12 cellular contexts compared by ENCODE assay signal in the genomic region with DNA sequence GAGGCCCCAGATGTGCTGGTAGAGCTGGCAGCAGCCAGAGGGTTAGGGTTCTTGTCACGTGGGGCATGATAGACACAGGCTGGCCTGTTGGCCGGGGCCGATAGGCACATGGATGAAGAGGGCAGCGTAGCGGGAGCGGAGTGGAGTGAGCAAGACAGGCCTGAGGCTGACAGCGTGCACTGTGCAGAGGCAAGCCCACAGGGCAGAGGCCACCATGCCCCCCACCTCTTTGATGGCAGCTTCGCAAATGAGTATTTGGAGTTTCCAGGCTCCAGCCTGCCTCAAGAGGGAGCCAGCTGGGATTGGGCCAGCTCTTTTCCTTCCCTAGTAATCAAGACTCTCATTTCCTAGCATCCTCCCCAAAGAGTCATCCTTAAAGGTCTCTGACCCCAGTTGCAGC. TPM values are rescaled to one million over a fixed set of nuclear protein-coding genes. Genes with fewer than 3 reads are reported as not detected.
DNase-seq lines count a peak whose midpoint lies in the region; ATAC-seq and TF ChIP-seq lines count a peak whose summit lies in the region.
"Had no signal": no experiment of that assay in that cellular context is flagged by ENCODE, and none has a peak within 500 bp of the region (broad histone marks: within the 10 kb centered on the region; RNA-seq: fewer than 3 reads in every experiment).

No MANE protein-coding gene starts in this region.

- no peaks in the 10 kb centered on the region for H3K79me2 ChIP-seq in SK-N-SH (ENCODE audit: insufficient read depth)

- 96% methylated on average over 8 of the region's 8 CpGs for WGBS in SK-N-SH (ENCODE audit: low lambda C conversion rate)
- WGBS in ovary, 3 donors = 61 to 75% (median 66%) methylated on average over 8 of the region's 8 CpGs

- no peak overlapping the region for H3K9ac ChIP-seq in SK-N-SH

- no peaks in the 10 kb centered on the region for H3K36me3 ChIP-seq in SK-N-SH (replicated peaks in 1 of 2; ENCODE audit: control insufficient read depth in 1 of 2, insufficient read depth in 2 of 2, low read length in 1 of 2)
- H3K36me3 ChIP-seq in ovary = no peaks in the 10 kb centered on the region
- H3K36me3 ChIP-seq in upper lobe of right lung = no peaks in the 10 kb centered on the region

- 0 out of 2 replicates have a peak overlapping the region, but pooled peaks have one; percentile 58 for H3K4me2 ChIP-seq in SK-N-SH

- TF ChIP-seq CTCF in SK-N-SH (IDR thresholded peaks at IDR 0.05) (peak; percentile 28; the same call in 1 of the 2 replicates), fibroblast of mammary gland (conservative IDR thresholded peaks at IDR 0.05; ENCODE audit: control insufficient read depth, insufficient read depth, low read depth, low read length) (peak; percentile 23), ovary (IDR thresholded peaks at IDR 0.05) (no peak), upper lobe of right lung (IDR thresholded peaks at IDR 0.05) (no peak), GM20000 (IDR thresholded peaks at IDR 0.05; ENCODE audit: extremely low read depth, missing control alignments) (no peak)

- no peak for TF ChIP-seq POLR2A in ovary (IDR thresholded peaks at IDR 0.05)

- H3K9me2 ChIP-seq in SK-N-SH = no peaks in the 10 kb centered on the region

- ATAC-seq in upper lobe of right lung = no peak

- H3K4me1 ChIP-seq in SK-N-SH (ENCODE audit: control insufficient read depth in 1 of 2, insufficient read depth in 2 of 2, low read depth in 1 of 2, low read length in 1 of 2) (peaks cover 3 to 10% of the 10 kb centered on the region in 2 experiments; a peak in 3 of 4 replicates), ovary (ENCODE audit: insufficient read depth) (peaks cover 6% of the 10 kb centered on the region), upper lobe of right lung (peaks cover 26% of the 10 kb centered on the region)

- CTCF ChIA-PET in SK-N-SH (lab: Yijun Ruan, JAX) = interaction anchor here (0.9 to 38.3 kb wide), 7 partner anchors 12 to 282 kb away, joined by 3 to 1368 read pairs (median 7); a partner anchor contains a TSS

- H3K9me3 ChIP-seq in SK-N-SH = no peaks in the 10 kb centered on the region
- H3K9me3 ChIP-seq in ovary = no peaks in the 10 kb centered on the region
- no peaks in the 10 kb centered on the region for H3K9me3 ChIP-seq in upper lobe of right lung

- H3F3A ChIP-seq in SK-N-SH (replicated peaks; ENCODE audit: insufficient read depth) = no peaks in the 10 kb centered on the region

- H3K4me3 ChIP-seq in SK-N-SH (ENCODE audit: low read depth in 2 of 2, low read length in 1 of 2) (no peak overlapping the region), fibroblast of mammary gland (ENCODE audit: control insufficient read depth, low read depth, low read length) (no peak overlapping the region), ovary (no peak overlapping the region), upper lobe of right lung (no peak overlapping the region)

- H4K20me1 ChIP-seq in SK-N-SH (ENCODE audit: insufficient read depth) = no peaks in the 10 kb centered on the region

- intact Hi-C loops in ovary (cut with DNase I) (loop anchor here in 3 of 4 donors (5.0 to 10.0 kb wide), 4 partner anchors 166 to 256 kb away; no protein-coding TSS in a partner anchor), upper lobe of right lung (cut with DNase I) (loop anchor here (10.0 kb wide), 1 partner anchor 214 kb away; no protein-coding TSS in a partner anchor)

- H3K27me3 ChIP-seq in SK-N-SH (ENCODE audit: insufficient read depth) (no peaks in the 10 kb centered on the region), ovary (no peaks in the 10 kb centered on the region), upper lobe of right lung (no peaks in the 10 kb centered on the region)

- TF ChIP-seq RAD21 in SK-N-SH (IDR thresholded peaks at IDR 0.05; ENCODE audit: low read length) = no peak

- TF ChIP-seq EP300 in SK-N-SH (IDR thresholded peaks at IDR 0.05; ENCODE audit: borderline replicate concordance in 1 of 2, low read depth in 1 of 2, low read length in 1 of 2) = no peak
- no peak for TF ChIP-seq EP300 in ovary (IDR thresholded peaks at IDR 0.05)

- H2AFZ ChIP-seq in SK-N-SH (ENCODE audit: low read depth) = no peak overlapping the region

- POLR2A ChIA-PET in SK-N-SH (lab: Yijun Ruan, JAX) = no interaction called here

- no peak overlapping the region for H3K27ac ChIP-seq in SK-N-SH (ENCODE audit: low read depth in 2 of 2, low read length in 1 of 2)
- H3K27ac ChIP-seq in ovary = no peak overlapping the region
- H3K27ac ChIP-seq in upper lobe of right lung = no peak overlapping the region

- peak; percentile 60 for DNase-seq in EL
- no peak for DNase-seq in SK-N-SH
- DNase-seq in fibroblast of mammary gland (ENCODE audit: low read depth) = peak; percentile 66
- peak in 3 of 5 donors; percentile 52 to 78 (median 65) for DNase-seq in ovary
- no peak for DNase-seq in upper lobe of right lung
- DNase-seq in occipital lobe (lab: John Stamatoyannopoulos, UW) = no peak
- no peak for DNase-seq in SHP77 (lab: John Stamatoyannopoulos, UW)
- DNase-seq in GM20000 (ENCODE audit: low spot score) = no peak
- DNase-seq: activated CD4-positive, alpha-beta T cell treated with anti-CD3 and anti-CD28 coated beads for 4 hours; activated gamma-delta T cell treated with Interleukin-2 at 50 U/mL for 16 hours; NCI-H2171 treated with DMSO at 0.1 percent for 48 hours; stimulated activated CD4-positive, alpha-beta T cell treated with anti-CD3 and anti-CD28 coated beads, Interleukin-4, amount 100 ng/mL, for 1 hour had no signal

TF ChIP-seq in SK-N-SH, 30 proteins besides CTCF, POLR2A, EP300 and RAD21 (continues in another document):
- no peak for TF ChIP-seq MEF2A (IDR thresholded peaks at IDR 0.05; ENCODE audit: borderline replicate concordance, low read depth)
- TF ChIP-seq, protein P1, sequence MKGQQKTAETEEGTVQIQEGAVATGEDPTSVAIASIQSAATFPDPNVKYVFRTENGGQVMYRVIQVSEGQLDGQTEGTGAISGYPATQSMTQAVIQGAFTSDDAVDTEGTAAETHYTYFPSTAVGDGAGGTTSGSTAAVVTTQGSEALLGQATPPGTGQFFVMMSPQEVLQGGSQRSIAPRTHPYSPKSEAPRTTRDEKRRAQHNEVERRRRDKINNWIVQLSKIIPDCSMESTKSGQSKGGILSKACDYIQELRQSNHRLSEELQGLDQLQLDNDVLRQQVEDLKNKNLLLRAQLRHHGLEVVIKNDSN (IDR thresholded peaks at IDR 0.05; ENCODE audit: borderline replicate concordance, low read depth) = no peak
- no peak for TF ChIP-seq JUND (IDR thresholded peaks at IDR 0.05)
- TF ChIP-seq, protein P2, sequence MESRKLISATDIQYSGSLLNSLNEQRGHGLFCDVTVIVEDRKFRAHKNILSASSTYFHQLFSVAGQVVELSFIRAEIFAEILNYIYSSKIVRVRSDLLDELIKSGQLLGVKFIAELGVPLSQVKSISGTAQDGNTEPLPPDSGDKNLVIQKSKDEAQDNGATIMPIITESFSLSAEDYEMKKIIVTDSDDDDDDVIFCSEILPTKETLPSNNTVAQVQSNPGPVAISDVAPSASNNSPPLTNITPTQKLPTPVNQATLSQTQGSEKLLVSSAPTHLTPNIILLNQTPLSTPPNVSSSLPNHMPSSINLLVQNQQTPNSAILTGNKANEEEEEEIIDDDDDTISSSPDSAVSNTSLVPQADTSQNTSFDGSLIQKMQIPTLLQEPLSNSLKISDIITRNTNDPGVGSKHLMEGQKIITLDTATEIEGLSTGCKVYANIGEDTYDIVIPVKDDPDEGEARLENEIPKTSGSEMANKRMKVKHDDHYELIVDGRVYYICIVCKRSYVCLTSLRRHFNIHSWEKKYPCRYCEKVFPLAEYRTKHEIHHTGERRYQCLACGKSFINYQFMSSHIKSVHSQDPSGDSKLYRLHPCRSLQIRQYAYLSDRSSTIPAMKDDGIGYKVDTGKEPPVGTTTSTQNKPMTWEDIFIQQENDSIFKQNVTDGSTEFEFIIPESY (IDR thresholded peaks at IDR 0.05; ENCODE audit: borderline replicate concordance, low read depth) = no peak
- TF ChIP-seq RXRA (IDR thresholded peaks at IDR 0.05; ENCODE audit: borderline replicate concordance, low read depth) = no peak
- no peak for TF ChIP-seq YY1 (IDR thresholded peaks at IDR 0.05; ENCODE audit: low read depth)
- TF ChIP-seq SIN3A (IDR thresholded peaks at IDR 0.05; ENCODE audit: borderline replicate concordance, low read depth, low read length) = no peak
- TF ChIP-seq MXI1 (IDR thresholded peaks at IDR 0.05; ENCODE audit: low read depth, low read length) = no peak
- TF ChIP-seq, protein P3, sequence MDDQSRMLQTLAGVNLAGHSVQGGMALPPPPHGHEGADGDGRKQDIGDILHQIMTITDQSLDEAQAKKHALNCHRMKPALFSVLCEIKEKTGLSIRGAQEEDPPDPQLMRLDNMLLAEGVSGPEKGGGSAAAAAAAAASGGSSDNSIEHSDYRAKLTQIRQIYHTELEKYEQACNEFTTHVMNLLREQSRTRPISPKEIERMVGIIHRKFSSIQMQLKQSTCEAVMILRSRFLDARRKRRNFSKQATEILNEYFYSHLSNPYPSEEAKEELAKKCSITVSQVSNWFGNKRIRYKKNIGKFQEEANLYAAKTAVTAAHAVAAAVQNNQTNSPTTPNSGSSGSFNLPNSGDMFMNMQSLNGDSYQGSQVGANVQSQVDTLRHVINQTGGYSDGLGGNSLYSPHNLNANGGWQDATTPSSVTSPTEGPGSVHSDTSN (IDR thresholded peaks at IDR 0.05) = no peak
- no peak for TF ChIP-seq SMC3 (IDR thresholded peaks at IDR 0.05; ENCODE audit: low read depth, low read length)
- TF ChIP-seq NFIC (IDR thresholded peaks at IDR 0.05; ENCODE audit: borderline replicate concordance) = no peak

RNA-seq across cellular contexts. Expression of a gene that starts 43.5 kb away (rescaled TPM):
- polyA plus RNA-seq in SK-N-SH (2012; rRNA removed) (5.3 and 6.0 TPM in 2 replicates), ovary (10 to 100 TPM in 1 of 2 donors, 1 to 10 TPM in 1; 2.3 to 11.0 TPM)
- polyA plus RNA-seq in SK-N-SH (2012; cell fraction: cytosol; rRNA removed) = 3.0 and 4.9 TPM in 2 replicates
- polyA plus RNA-seq in SK-N-SH (2012; cell fraction: nucleus; rRNA removed) = 5.9 and 6.8 TPM in 2 replicates
- total RNA-seq in ovary (10 to 100 TPM in 1 of 7 donors, 1 to 10 TPM in 6; 2.6 to 10.1 (median 7.8) TPM), upper lobe of right lung (4.8 TPM), occipital lobe (45.9 TPM)

RNA-seq across cellular contexts. Expression of a gene that starts 50.3 kb away (rescaled TPM):
- polyA plus RNA-seq in SK-N-SH (2012; rRNA removed) (6.8 and 11.1 TPM in 2 replicates), ovary (1 to 10 TPM; 1.2 to 1.5 TPM)
- 4.4 and 6.4 TPM in 2 replicates for polyA plus RNA-seq in SK-N-SH (2012; cell fraction: cytosol; rRNA removed)
- 13.2 and 14.3 TPM in 2 replicates for polyA plus RNA-seq in SK-N-SH (2012; cell fraction: nucleus; rRNA removed)
- total RNA-seq in ovary (10 to 100 TPM in 1 of 7 donors, 1 to 10 TPM in 6; 2.7 to 53.2 (median 3.7) TPM), upper lobe of right lung (8.8 TPM), occipital lobe (1.1 TPM)

RNA-seq across cellular contexts. Expression of a gene that starts 59.8 kb away (rescaled TPM):
- 4.4 and 6.4 TPM in 2 replicates for polyA plus RNA-seq in SK-N-SH (2012; rRNA removed)
- polyA plus RNA-seq in SK-N-SH (2012; cell fraction: cytosol; rRNA removed) = 6.1 TPM in 2 replicates
- 3.4 and 4.5 TPM in 2 replicates for polyA plus RNA-seq in SK-N-SH (2012; cell fraction: nucleus; rRNA removed)
- 10 to 100 TPM in 6 of 7 donors, 1 to 10 TPM in 1; 8.8 to 20.0 (median 18.0) TPM for total RNA-seq in ovary
- polyA plus RNA-seq in ovary = 10 to 100 TPM; 10.7 to 18.8 TPM
- total RNA-seq in upper lobe of right lung = 12.7 TPM
- 28.1 TPM for total RNA-seq in occipital lobe

Comparison
In these comparisons a context has a peak if more than half of its experiments do, and no peak if none do; other contexts are left out.
1. DNase-seq: peak in EL (single experiment), fibroblast of mammary gland (single experiment) and ovary (3 of 5); none in SK-N-SH (single experiment), upper lobe of right lung (single experiment), occipital lobe (single experiment), SHP77 (0 of 2) and GM20000 (single experiment).
2. CTCF ChIP-seq: peak in SK-N-SH (single experiment) and fibroblast of mammary gland (single experiment); none in ovary (0 of 3), upper lobe of right lung (single experiment) and GM20000 (single experiment).